Comparison of ENCODE assay signal across 1 cellular context in the genomic region with DNA sequence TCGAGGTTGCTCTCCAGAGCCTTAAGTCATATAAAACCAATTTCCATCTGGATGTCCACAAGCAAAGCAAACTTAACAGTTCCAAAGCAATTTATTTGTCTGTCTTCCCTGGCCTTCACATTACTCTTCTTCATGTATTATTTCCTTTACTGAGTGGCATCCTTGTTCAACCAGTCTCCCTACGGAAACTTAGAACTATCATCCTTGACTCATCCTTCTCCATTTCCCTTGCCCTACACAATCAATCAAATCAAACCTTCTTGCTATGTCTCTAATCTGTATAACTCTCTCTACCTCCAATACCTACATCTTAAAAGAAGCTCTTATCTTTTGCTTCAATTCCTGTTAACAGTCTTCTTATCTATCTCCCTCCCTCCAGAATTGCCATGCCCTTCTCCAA.
TF ChIP-seq lines count a peak whose summit lies in the region.

No MANE protein-coding gene starts in this region.

TF ChIP-seq in IMR-90, 13 proteins besides CTCF, POLR2A, EP300 and RAD21:
- TF ChIP-seq SMC3 (IDR thresholded peaks at IDR 0.05; ENCODE audit: low read depth, low read length) (no peak), MXI1 (IDR thresholded peaks at IDR 0.05; ENCODE audit: borderline replicate concordance, low read depth, low read length) (no peak), FOS (IDR thresholded peaks at IDR 0.05; ENCODE audit: low read depth, low read length) (no peak), BHLHE40 (IDR thresholded peaks at IDR 0.05; ENCODE audit: low read depth, low read length) (no peak), RCOR1 (IDR thresholded peaks at IDR 0.05; ENCODE audit: insufficient replicate concordance, low read length) (no peak), CEBPB (IDR thresholded peaks at IDR 0.05; ENCODE audit: low read depth, low read length) (no peak), CHD1 (IDR thresholded peaks at IDR 0.05; ENCODE audit: low read depth, low read length) (no peak), NFE2L2 (IDR thresholded peaks at IDR 0.05; ENCODE audit: low read depth, low read length) (no peak), MAFK (IDR thresholded peaks at IDR 0.05; ENCODE audit: low read depth, low read length) (no peak), MAZ (IDR thresholded peaks at IDR 0.05; ENCODE audit: borderline replicate concordance, low read depth, low read length) (no peak)
- TF ChIP-seq, protein P1, sequence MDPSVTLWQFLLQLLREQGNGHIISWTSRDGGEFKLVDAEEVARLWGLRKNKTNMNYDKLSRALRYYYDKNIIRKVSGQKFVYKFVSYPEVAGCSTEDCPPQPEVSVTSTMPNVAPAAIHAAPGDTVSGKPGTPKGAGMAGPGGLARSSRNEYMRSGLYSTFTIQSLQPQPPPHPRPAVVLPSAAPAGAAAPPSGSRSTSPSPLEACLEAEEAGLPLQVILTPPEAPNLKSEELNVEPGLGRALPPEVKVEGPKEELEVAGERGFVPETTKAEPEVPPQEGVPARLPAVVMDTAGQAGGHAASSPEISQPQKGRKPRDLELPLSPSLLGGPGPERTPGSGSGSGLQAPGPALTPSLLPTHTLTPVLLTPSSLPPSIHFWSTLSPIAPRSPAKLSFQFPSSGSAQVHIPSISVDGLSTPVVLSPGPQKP (IDR thresholded peaks at IDR 0.05; ENCODE audit: borderline replicate concordance, low read depth, low read length): no peak
- TF ChIP-seq, protein P2, sequence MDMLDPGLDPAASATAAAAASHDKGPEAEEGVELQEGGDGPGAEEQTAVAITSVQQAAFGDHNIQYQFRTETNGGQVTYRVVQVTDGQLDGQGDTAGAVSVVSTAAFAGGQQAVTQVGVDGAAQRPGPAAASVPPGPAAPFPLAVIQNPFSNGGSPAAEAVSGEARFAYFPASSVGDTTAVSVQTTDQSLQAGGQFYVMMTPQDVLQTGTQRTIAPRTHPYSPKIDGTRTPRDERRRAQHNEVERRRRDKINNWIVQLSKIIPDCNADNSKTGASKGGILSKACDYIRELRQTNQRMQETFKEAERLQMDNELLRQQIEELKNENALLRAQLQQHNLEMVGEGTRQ (IDR thresholded peaks at IDR 0.05; ENCODE audit: low read depth, low read length): no peak
